In the genomic region with DNA sequence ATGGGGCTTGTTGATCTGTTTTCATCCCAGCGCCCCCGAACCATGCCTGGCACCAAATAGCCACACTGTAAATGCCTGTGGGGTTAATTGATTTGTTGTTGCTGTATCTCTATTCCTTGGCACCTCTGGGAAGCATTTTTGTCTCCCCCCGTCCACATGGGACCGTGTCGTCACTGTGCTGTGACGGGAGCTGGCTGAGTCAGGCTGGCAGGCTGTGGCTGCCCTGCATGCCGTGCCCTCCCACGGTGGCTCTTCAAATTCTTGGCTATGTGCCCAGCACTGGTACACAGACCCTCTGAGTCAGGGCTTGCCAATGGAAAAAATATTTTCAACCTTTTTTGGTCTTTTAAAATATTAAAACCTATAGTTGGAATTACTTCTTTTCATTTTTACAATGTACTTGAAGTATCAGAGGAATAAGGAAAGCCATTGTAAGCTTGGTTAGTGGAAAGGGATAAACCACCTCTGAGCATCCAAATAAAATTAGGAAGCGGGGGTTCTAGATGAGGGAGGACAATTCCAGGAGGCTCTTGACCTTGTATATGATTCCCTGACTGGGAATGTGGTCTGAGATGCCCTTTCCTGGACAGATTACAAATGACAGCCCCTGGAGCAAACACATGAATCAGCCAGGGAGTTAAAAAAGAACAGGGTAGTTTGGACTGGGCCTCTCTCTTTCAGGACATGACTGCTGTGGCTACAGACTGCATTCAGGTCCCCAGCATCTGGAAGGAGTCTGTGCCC, we compare ENCODE assay signal across 8 cellular contexts. TPM values are rescaled to one million over a fixed set of nuclear protein-coding genes. Genes with fewer than 3 reads are reported as not detected.
A peak's percentile ranks its signal among the peaks of the same experiment; 100 is the strongest.
DNase-seq lines count a peak whose midpoint lies in the region; ATAC-seq and TF ChIP-seq lines count a peak whose summit lies in the region.

No MANE protein-coding gene starts in this region.

- H3K36me3 Mint-ChIP-seq in central memory CD8-positive, alpha-beta T cell (ENCODE audit: insufficient read depth) = peaks cover 2% of the 10 kb centered on the region

- no peaks in the 10 kb centered on the region for H3K27me3 Mint-ChIP-seq in central memory CD8-positive, alpha-beta T cell

- no peak for TF ChIP-seq CTCF in GM10266 (IDR thresholded peaks at IDR 0.05; ENCODE audit: control insufficient read depth, insufficient read depth, low read depth, missing control alignments)

- no peak overlapping the region for H3K4me3 Mint-ChIP-seq in central memory CD8-positive, alpha-beta T cell

- H3K9me3 Mint-ChIP-seq in central memory CD8-positive, alpha-beta T cell = no peaks in the 10 kb centered on the region

- H3K4me1 Mint-ChIP-seq in central memory CD8-positive, alpha-beta T cell = peaks cover 70% of the 10 kb centered on the region

- peak; percentile 67 for DNase-seq in HPDE6-E6E7 (ENCODE audit: extremely low spot score)
- DNase-seq in SHP77 (lab: John Stamatoyannopoulos, UW) = peak; percentile 49 to 75
- DNase-seq in central memory CD8-positive, alpha-beta T cell (ENCODE audit: low spot score in 2 of 2) = no peak
- DNase-seq in mesenteric fat pad (ENCODE audit: low spot score) = peak; percentile 89
- DNase-seq in stimulated activated naive CD8-positive, alpha-beta T cell treated with anti-CD3 and anti-CD28 coated beads, Interleukin-15, Interleukin-2, amounts not matched to agents 100 U/mL and 50 U/mL, for 24 hours = peak; percentile 78
- no peak for DNase-seq in GM10266 (ENCODE audit: extremely low spot score)

- ATAC-seq in central memory CD8-positive, alpha-beta T cell (replicated peaks; ENCODE audit: extremely low read depth, poor library complexity, severe bottlenecking) = no peak
- ATAC-seq in stimulated activated naive CD8-positive, alpha-beta T cell treated with anti-CD3 and anti-CD28 coated beads, Interleukin-15, Interleukin-2, amounts not matched to agents 100 U/mL and 50 U/mL, for 24 hours = peak; percentile 78
- ATAC-seq in HG03469 (IDR thresholded peaks at IDR 0.05; ENCODE audit: unreplicated experiment) (no peak), HG03354 (IDR thresholded peaks at IDR 0.05; ENCODE audit: poor library complexity, severe bottlenecking, unreplicated experiment) (no peak)

- H3K27ac Mint-ChIP-seq in central memory CD8-positive, alpha-beta T cell (ENCODE audit: low read depth) = peak overlapping the region; percentile 69

RNA-seq across cellular contexts. Expression of gene DGKD, which starts 59.4 kb away (rescaled TPM):
- total RNA-seq in mesenteric fat pad = 67.2 TPM

Comparison
In these comparisons a context has a peak if more than half of its experiments do, and no peak if none do; other contexts are left out.
1. DNase-seq: peak in HPDE6-E6E7 (single experiment), SHP77 (2 of 2), mesenteric fat pad (single experiment) and stimulated activated naive CD8-positive, alpha-beta T cell treated with anti-CD3 and anti-CD28 coated beads, Interleukin-15, Interleukin-2, amounts not matched to agents 100 U/mL and 50 U/mL, for 24 hours (single experiment); none in central memory CD8-positive, alpha-beta T cell (0 of 2) and GM10266 (single experiment).